9 cellular contexts compared by ENCODE assay signal in the genomic region with DNA sequence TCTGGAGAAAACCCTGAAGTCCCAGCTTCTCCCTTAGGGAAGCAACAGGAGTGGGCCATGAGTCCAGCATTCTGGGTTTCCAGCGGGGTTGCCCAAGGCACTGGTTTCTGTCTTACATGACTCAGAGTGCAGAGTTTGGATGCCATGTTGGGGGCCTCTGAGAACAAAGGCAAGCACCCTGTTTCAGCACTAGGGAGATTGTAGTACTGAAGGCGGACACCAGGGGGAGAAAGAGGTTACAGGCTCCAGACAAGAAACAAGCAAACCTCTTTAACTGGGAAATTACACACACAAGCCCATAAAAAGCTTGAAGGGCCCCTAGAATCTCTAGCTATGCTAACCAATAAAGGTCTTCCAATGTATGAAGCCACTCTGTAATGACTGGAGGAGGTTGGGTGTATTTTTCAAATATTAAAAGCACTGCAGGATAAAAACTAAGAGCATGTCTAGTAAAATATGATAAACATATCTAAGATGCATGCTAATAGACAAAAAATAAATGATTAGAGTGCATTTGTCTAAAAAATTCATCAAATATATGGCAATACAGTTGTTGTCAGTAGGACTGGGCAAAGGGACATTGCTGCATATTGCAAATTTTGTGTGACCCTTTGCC. TPM values are rescaled to one million over a fixed set of nuclear protein-coding genes. Genes with fewer than 3 reads are reported as not detected.
DNase-seq lines count a peak whose midpoint lies in the region; ATAC-seq and TF ChIP-seq lines count a peak whose summit lies in the region.
"Had no signal": no experiment of that assay in that cellular context is flagged by ENCODE, and none has a peak within 500 bp of the region (broad histone marks: within the 10 kb centered on the region; RNA-seq: fewer than 3 reads in every experiment).

No MANE protein-coding gene starts in this region.

- ATAC-seq in HG03378 (IDR thresholded peaks at IDR 0.05; ENCODE audit: unreplicated experiment) (peak; percentile 66), Panc1 (peak; percentile 81), GM21515 (IDR thresholded peaks at IDR 0.05; ENCODE audit: unreplicated experiment) (no peak)

- H3K27ac ChIP-seq in Panc1 (ENCODE audit: low read length), result no peak overlapping the region

- H3K36me3 ChIP-seq in Panc1 (ENCODE audit: control insufficient read depth, insufficient read depth, low read length), result no peaks in the 10 kb centered on the region
- H3K36me3 ChIP-seq: BLaER1 treated with 17β-estradiol and CSF1 and Interleukin-3, amounts not matched to agents 10 nM and 100 nM had no signal

- no TSS peak for BruUV-seq in Panc1 (replicated peaks; lab: Mats Ljungman, UMichigan)

- CTCF ChIA-PET in Panc1 (lab: Charles Lee), result no interaction called here

- in situ Hi-C loops in Panc1 (cut with HindIII; ENCODE audit: low pct_unique_long_range_greater_than_20kb, low sequenced_read_pairs), result no loop called here

- DNase-seq in NCI-H2107 treated with DMSO at 0.1 percent for 48 hours (lab: John Stamatoyannopoulos, UW; ENCODE audit: unreplicated experiment), result peak; percentile 1
- DNase-seq in NCI-H2107 (lab: John Stamatoyannopoulos, UW), result no peak
- peak; percentile 46 for DNase-seq in Panc1 (ENCODE audit: low read depth, low spot score)
- peak; percentile 78 for DNase-seq in activated T-cell treated with anti-CD3 and anti-CD28 coated beads, Interleukin-2, amount 50 U/mL, for 48 hours
- peak in 1 of 2 donors; percentile 7 for DNase-seq in foreskin fibroblast
- DNase-seq in posterior cingulate gyrus, result peak in 6 of 10 donors; percentile 12 to 72 (median 40)

- H3K4me3 ChIP-seq in Panc1 (ENCODE audit: low read depth in 2 of 2, low read length in 2 of 2), result peak overlapping the region in 1 of 2 experiments; percentile 7; a peak in 1 of 4 replicates
- H3K4me3 ChIP-seq in foreskin fibroblast (ENCODE audit: low read depth in 1 of 2, low read length in 2 of 2), result no peak overlapping the region
- H3K4me3 ChIP-seq: BLaER1 treated with 17β-estradiol and CSF1 and Interleukin-3, amounts not matched to agents 10 nM and 100 nM had no signal

- H3K4me1 ChIP-seq in Panc1 (ENCODE audit: control insufficient read depth, insufficient read depth, low read length), result no peaks in the 10 kb centered on the region

- POLR2A ChIA-PET in Panc1 (lab: Charles Lee), result no interaction called here

- TF ChIP-seq CTCF in Panc1 (IDR thresholded peaks at IDR 0.05), result peak; percentile 84
- TF ChIP-seq CTCF in foreskin fibroblast (IDR thresholded peaks at IDR 0.05; ENCODE audit: low read depth, low read length), result peak; percentile 54

- no peaks in the 10 kb centered on the region for H3K9me3 ChIP-seq in Panc1 (ENCODE audit: control insufficient read depth, insufficient read depth, low read depth, low read length)

- intact Hi-C loops in Panc1 (cut with micrococcal nuclease; ENCODE audit: unreplicated experiment) (loop anchor here (1.0 kb wide), 1 partner anchor 284 kb away; no protein-coding TSS in a partner anchor), posterior cingulate gyrus (cut with DNase I) (no loop called here)

- H3K27me3 ChIP-seq in Panc1 (ENCODE audit: control insufficient read depth, insufficient read depth, low read length), result no peaks in the 10 kb centered on the region
- H3K27me3 ChIP-seq: BLaER1 treated with 17β-estradiol and CSF1 and Interleukin-3, amounts not matched to agents 10 nM and 100 nM had no signal

RNA-seq across cellular contexts. Expression of gene MS4A6E, which starts 7.1 kb away (rescaled TPM):
- not detected for total RNA-seq in Panc1 (2021; ENCODE audit: unreplicated experiment)
- not detected for polyA plus RNA-seq in Panc1 (2012; ENCODE audit: insufficient read length)

RNA-seq across cellular contexts. Expression of gene MS4A7, which starts 44.2 kb away (rescaled TPM):
- 0.23 TPM for total RNA-seq in Panc1 (2021; ENCODE audit: unreplicated experiment)
- not detected for polyA plus RNA-seq in Panc1 (2012; ENCODE audit: insufficient read length)

RNA-seq across cellular contexts. Expression of gene MS4A4A, which starts 53.6 kb away (rescaled TPM):
- total RNA-seq in Panc1 (2021; ENCODE audit: unreplicated experiment), result not detected
- polyA plus RNA-seq in Panc1 (2012; ENCODE audit: insufficient read length), result not detected
